ENCODE assay signal across 8 cellular contexts in the genomic region with DNA sequence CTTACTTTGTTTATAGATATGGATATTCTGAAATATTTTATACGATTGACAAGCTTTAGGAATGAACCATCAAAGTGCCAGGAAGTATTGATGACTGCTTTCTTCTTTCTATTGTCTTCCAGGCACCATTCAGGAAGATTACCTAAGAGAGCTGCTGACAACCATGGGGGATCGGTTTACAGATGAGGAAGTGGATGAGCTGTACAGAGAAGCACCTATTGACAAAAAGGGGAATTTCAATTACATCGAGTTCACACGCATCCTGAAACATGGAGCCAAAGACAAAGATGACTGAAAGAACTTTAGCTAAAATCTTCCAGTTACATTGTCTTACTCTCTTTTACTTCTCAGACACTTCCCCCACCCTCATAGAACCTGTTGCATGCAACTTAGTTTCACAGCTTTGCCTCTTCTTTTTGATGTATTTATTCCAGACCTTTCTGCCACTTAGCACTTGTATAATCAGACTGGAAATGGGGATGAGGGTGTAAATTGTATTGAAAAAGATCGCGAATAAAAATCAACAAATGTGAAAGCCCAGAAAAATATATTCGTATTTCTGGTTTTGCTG. TPM values are rescaled to one million over a fixed set of nuclear protein-coding genes. Genes with fewer than 3 reads are reported as not detected.
DNase-seq lines count a peak whose midpoint lies in the region; ATAC-seq, FAIRE-seq and TF ChIP-seq lines count a peak whose summit lies in the region.
"Not testable (repeated sequence)": the region's sequence is repeated elsewhere in the genome, so short reads cannot be mapped to it uniquely, and the experiment has no call there.

No MANE protein-coding gene starts in this region.

- H3K27ac ChIP-seq in ACC112 (ENCODE audit: low read depth, low read length) (0 out of 2 replicates have a peak overlapping the region, but pooled peaks have one; percentile 9), DOHH2 (ENCODE audit: low read depth, low read length) (peak overlapping the region; percentile 86)
- not testable (repeated sequence) for H3K27ac ChIP-seq in OCI-LY3 (ENCODE audit: low read length)

- H3K27ac Mint-ChIP-seq in activated CD4-positive, alpha-beta T cell treated with anti-CD3 and anti-CD28 coated beads, Interleukin-2, amount 10 ng/mL, durations not matched to agents 24 days and 14 days = peak overlapping the region; percentile 32
- H3K27ac Mint-ChIP-seq in MCF 10A (ENCODE audit: low read depth, unreplicated experiment) = not testable (repeated sequence)
- peak overlapping the region; percentile 21 to 84 (median 68) for H3K27ac Mint-ChIP-seq in naive B cell

- not testable (repeated sequence) for H3K9me2 ChIP-seq in DOHH2 (replicated peaks; ENCODE audit: control insufficient read depth, low read length)

- not testable (repeated sequence) for H3K27me3 Mint-ChIP-seq in activated CD4-positive, alpha-beta T cell treated with anti-CD3 and anti-CD28 coated beads, Interleukin-2, amount 10 ng/mL, durations not matched to agents 24 days and 14 days; MCF 10A (ENCODE audit: insufficient read depth, unreplicated experiment); naive B cell

- not testable (repeated sequence) for TF ChIP-seq POLR2A in H54 (IDR thresholded peaks at IDR 0.05; ENCODE audit: low read depth, low read length)

- peaks cover 21% of the 10 kb centered on the region for H3F3A ChIP-seq in DOHH2 (ENCODE audit: control insufficient read depth, insufficient read depth)

- peaks cover 39% of the 10 kb centered on the region for H3K36me3 ChIP-seq in ACC112 (ENCODE audit: insufficient read depth, low read length)
- H3K36me3 ChIP-seq in DOHH2 (ENCODE audit: control insufficient read depth, low read length) = peaks cover 70% of the 10 kb centered on the region
- H3K36me3 ChIP-seq in OCI-LY3 (replicated peaks; ENCODE audit: low read depth, low read length) = peaks cover 31% of the 10 kb centered on the region

- not testable (repeated sequence) for H3K4me3 Mint-ChIP-seq in activated CD4-positive, alpha-beta T cell treated with anti-CD3 and anti-CD28 coated beads, Interleukin-2, amount 10 ng/mL, durations not matched to agents 24 days and 14 days; MCF 10A (ENCODE audit: unreplicated experiment)
- peak overlapping the region in 1 of 8 donors; percentile 12 for H3K4me3 Mint-ChIP-seq in naive B cell

- intact Hi-C loops in activated CD4-positive, alpha-beta T cell treated with anti-CD3 and anti-CD28 coated beads, Interleukin-2, amount 10 ng/mL, durations not matched to agents 24 days and 14 days (cut with micrococcal nuclease); MCF 10A (cut with micrococcal nuclease): not testable (repeated sequence)

- not testable (repeated sequence) for H3K4me1 Mint-ChIP-seq in activated CD4-positive, alpha-beta T cell treated with anti-CD3 and anti-CD28 coated beads, Interleukin-2, amount 10 ng/mL, durations not matched to agents 24 days and 14 days; MCF 10A (ENCODE audit: insufficient read depth, unreplicated experiment)
- peaks cover 26 to 34% (median 32%) of the 10 kb centered on the region in 3 donors for H3K4me1 Mint-ChIP-seq in naive B cell

- not testable (repeated sequence) for H3K27me3 ChIP-seq in ACC112 (ENCODE audit: insufficient read depth, low read length); DOHH2 (ENCODE audit: control insufficient read depth, low read length); OCI-LY3 (ENCODE audit: low read depth, low read length)

- peaks cover 37% of the 10 kb centered on the region for H3K36me3 Mint-ChIP-seq in activated CD4-positive, alpha-beta T cell treated with anti-CD3 and anti-CD28 coated beads, Interleukin-2, amount 10 ng/mL, durations not matched to agents 24 days and 14 days (ENCODE audit: low read depth)
- H3K36me3 Mint-ChIP-seq in MCF 10A (ENCODE audit: insufficient read depth, unreplicated experiment) (peaks cover 69% of the 10 kb centered on the region), naive B cell (peaks cover 18 to 23% of the 10 kb centered on the region in 2 donors)

- H3K4me3 ChIP-seq in ACC112 (ENCODE audit: low read depth, low read length); DOHH2 (ENCODE audit: low read length); OCI-LY3 (ENCODE audit: low read length): not testable (repeated sequence)

- FAIRE-seq in H54 (lab: Jason Lieb, UNC) = peak; percentile 66

- not testable (repeated sequence) for H3K9ac ChIP-seq in OCI-LY3 (ENCODE audit: low read length)

- H3K79me2 ChIP-seq in ACC112 (ENCODE audit: control insufficient read depth, insufficient read depth, low read length, unreplicated experiment) = peaks cover 25% of the 10 kb centered on the region
- not testable (repeated sequence) for H3K79me2 ChIP-seq in DOHH2 (ENCODE audit: control insufficient read depth, low read length); OCI-LY3 (ENCODE audit: low read length)

- CTCF ChIA-PET in MCF 10A (lab: Yijun Ruan, JAX) = interaction anchor here (0.8 to 5.6 kb wide), 7 partner anchors 20 to 398 kb away, joined by 3 to 40 read pairs (median 4); no protein-coding TSS in a partner anchor

- not testable (repeated sequence) for H3K4me1 ChIP-seq in ACC112 (ENCODE audit: control insufficient read depth, insufficient read depth, low read length, unreplicated experiment)
- peaks cover 44% of the 10 kb centered on the region for H3K4me1 ChIP-seq in DOHH2 (ENCODE audit: control insufficient read depth, low read length)
- peaks cover 40% of the 10 kb centered on the region for H3K4me1 ChIP-seq in OCI-LY3 (ENCODE audit: low read length)

- TF ChIP-seq CTCF in DOHH2 (IDR thresholded peaks at IDR 0.05; ENCODE audit: low read depth, low read length, poor library complexity, severe bottlenecking); OCI-LY3 (IDR thresholded peaks at IDR 0.05; ENCODE audit: low read depth, low read length); MCF 10A (IDR thresholded peaks at IDR 0.05; ENCODE audit: unreplicated experiment): not testable (repeated sequence)

- H3K4me2 ChIP-seq in DOHH2 (ENCODE audit: low read length) = not testable (repeated sequence)
- peak overlapping the region; percentile 4 for H3K4me2 ChIP-seq in OCI-LY3 (ENCODE audit: low read length)

- DNase-seq in H54 (ENCODE audit: insufficient read length, low spot score); MCF 10A (ENCODE audit: unreplicated experiment); naive B cell: not testable (repeated sequence)
- DNase-seq in KBM-7 = peak; percentile 47
- peak; percentile 34 for DNase-seq in activated CD4-positive, alpha-beta T cell treated with anti-CD3 and anti-CD28 coated beads, Interleukin-2, amount 10 ng/mL, durations not matched to agents 24 days and 14 days

- H3K9me3 Mint-ChIP-seq in activated CD4-positive, alpha-beta T cell treated with anti-CD3 and anti-CD28 coated beads, Interleukin-2, amount 10 ng/mL, durations not matched to agents 24 days and 14 days; MCF 10A (ENCODE audit: unreplicated experiment); naive B cell: not testable (repeated sequence)

- not testable (repeated sequence) for H3K9me3 ChIP-seq in DOHH2 (ENCODE audit: control insufficient read depth, insufficient read depth, low read length); OCI-LY3 (ENCODE audit: insufficient read depth, low read length)

- not testable (repeated sequence) for H2AFZ ChIP-seq in ACC112 (ENCODE audit: low read length, unreplicated experiment); OCI-LY3 (ENCODE audit: low read depth, low read length)

- TSS peak; percentile 63 for BruUV-seq in MCF 10A (replicated peaks; lab: Mats Ljungman, UMichigan)

- POLR2A ChIA-PET in MCF 10A (lab: Yijun Ruan, JAX) = interaction anchor here (0.8 to 1.2 kb wide), 7 partner anchors 14 to 388 kb away, joined by 3 to 6 read pairs (median 3); no protein-coding TSS in a partner anchor

- H4K20me1 ChIP-seq in DOHH2 (ENCODE audit: control insufficient read depth, insufficient read depth, low read depth, low read length); OCI-LY3 (ENCODE audit: insufficient read depth, low read length): not testable (repeated sequence)

- not testable (repeated sequence) for ATAC-seq in naive B cell (ENCODE audit: low read depth in 2 of 2)

- in situ Hi-C loops in KBM-7 (cut with MboI; ENCODE audit: low pct_unique_long_range_greater_than_20kb, low sequenced_read_pairs) = loop anchor here (25.0 kb wide), 3 partner anchors 385 to 710 kb away; no protein-coding TSS in a partner anchor

RNA-seq across cellular contexts. Expression of a gene that starts 15.8 kb away (rescaled TPM):
- total RNA-seq in activated CD4-positive, alpha-beta T cell treated with anti-CD3 and anti-CD28 coated beads, Interleukin-2, amount 10 ng/mL, durations not matched to agents 24 days and 14 days = 239 and 245 TPM in 2 replicates
- total RNA-seq in MCF 10A (2022) = 175 and 229 TPM in 2 replicates
- 100 to 1,000 TPM; 574 to 848 (median 647) TPM for polyA plus RNA-seq in naive B cell (ENCODE audit: low read depth in 6 of 6)

RNA-seq across cellular contexts. Expression of a gene that starts 30.1 kb away (rescaled TPM):
- total RNA-seq in activated CD4-positive, alpha-beta T cell treated with anti-CD3 and anti-CD28 coated beads, Interleukin-2, amount 10 ng/mL, durations not matched to agents 24 days and 14 days = 337 and 340 TPM in 2 replicates
- 286 and 332 TPM in 2 replicates for total RNA-seq in MCF 10A (2022)
- 1,000 to 10,000 TPM; 1,232 to 1,667 (median 1,472) TPM for polyA plus RNA-seq in naive B cell (ENCODE audit: low read depth in 6 of 6)

RNA-seq across cellular contexts. Expression of a gene that starts 58.0 kb away (rescaled TPM):
- 0.75 and 1.3 TPM in 2 replicates for total RNA-seq in activated CD4-positive, alpha-beta T cell treated with anti-CD3 and anti-CD28 coated beads, Interleukin-2, amount 10 ng/mL, durations not matched to agents 24 days and 14 days
- total RNA-seq in MCF 10A (2022) = 0.21 and 0.88 TPM in 2 replicates
- 1 to 10 TPM in 2 of 6 donors, under 1 TPM in 3, not detected in 1; 0.08 to 1.5 (median 0.85) TPM for polyA plus RNA-seq in naive B cell (ENCODE audit: low read depth in 6 of 6)
